Comparison of ENCODE assay signal across 8 cellular contexts in the genomic region with DNA sequence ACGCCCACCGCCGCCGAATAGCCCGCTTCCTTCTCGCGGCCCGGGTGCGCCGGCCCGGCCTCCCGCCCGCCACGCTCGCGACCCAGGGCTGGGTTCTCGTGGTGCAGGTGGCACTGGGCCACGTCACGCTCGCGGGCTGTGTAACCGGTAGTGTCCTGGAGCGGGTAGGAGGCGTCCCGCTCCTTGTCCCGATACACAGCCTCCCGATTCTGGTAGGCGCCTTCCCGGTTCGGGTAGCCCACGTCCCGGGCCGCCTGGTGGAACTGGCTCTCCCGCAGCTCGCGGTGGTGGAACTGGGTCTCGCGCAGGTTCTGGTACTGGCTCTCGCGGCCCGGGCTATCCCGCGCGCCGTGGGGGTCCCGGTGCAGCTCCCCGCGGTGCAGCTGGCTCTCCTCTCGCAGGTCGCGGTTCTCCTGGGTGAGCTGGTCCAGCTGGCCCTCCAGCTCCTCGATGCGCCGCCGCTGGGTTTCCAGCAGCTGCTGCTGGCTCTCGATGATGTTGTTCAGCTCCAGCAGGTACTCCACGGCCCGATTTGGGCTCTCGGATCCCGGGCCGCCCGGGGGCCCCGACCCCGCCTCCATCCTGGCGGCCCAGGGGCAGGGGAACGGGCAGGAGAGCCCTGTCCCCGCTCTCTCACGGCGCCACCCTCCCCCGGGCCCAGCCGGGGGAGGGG. TPM values are rescaled to one million over a fixed set of nuclear protein-coding genes. Genes with fewer than 3 reads are reported as not detected.
DNase-seq lines count a peak whose midpoint lies in the region; ATAC-seq, FAIRE-seq and TF ChIP-seq lines count a peak whose summit lies in the region.

No MANE protein-coding gene starts in this region.

- H3K18ac ChIP-seq in H1 (ENCODE audit: extremely low read depth, low read length) = no peak overlapping the region

- H3K27me3 Mint-ChIP-seq in CD4-positive, alpha-beta T cell = peaks cover 61% of the 10 kb centered on the region
- H3K27me3 Mint-ChIP-seq in naive thymus-derived CD4-positive, alpha-beta T cell = peaks cover 23 to 64% (median 50%) of the 10 kb centered on the region in 5 donors

- CTCF ChIA-PET in CD4-positive, alpha-beta T cell (lab: Charles Lee) = no interaction called here
- CTCF ChIA-PET in H1 (lab: Charles Lee; ENCODE audit: partially characterized antibody) = interaction anchor here (0.7 to 5.1 kb wide), 10 partner anchors 9 to 659 kb away, joined by 3 to 78 read pairs (median 4); a partner anchor contains a TSS
- CTCF ChIA-PET in naive thymus-derived CD4-positive, alpha-beta T cell (lab: Charles Lee) = no interaction called here

- peak; percentile 56 for ATAC-seq in CD4-positive, alpha-beta T cell (ENCODE audit: poor library complexity)
- peak; percentile 49 for ATAC-seq in naive thymus-derived CD4-positive, alpha-beta T cell
- ATAC-seq in HG03175 (IDR thresholded peaks at IDR 0.05; ENCODE audit: unreplicated experiment) = no peak
- no peak for ATAC-seq in HG03097 (IDR thresholded peaks at IDR 0.05; ENCODE audit: low FRiP score, unreplicated experiment)

- no peak overlapping the region for H2BK12ac ChIP-seq in H1 (ENCODE audit: low read depth, low read length)

- H3K4me2 ChIP-seq in H1 (ENCODE audit: insufficient read depth in 1 of 2, low read depth in 2 of 2, low read length in 2 of 2) = peak overlapping the region; percentile 84 to 87

- FAIRE-seq in H1 (lab: Jason Lieb, UNC) = no peak

- 0% methylated on average over 10 of the region's 71 CpGs; no CpG with 5 or more reads in 1 of the 2 experiments for WGBS in H1 (ENCODE audit: extremely low coverage in 1 of 2, insufficient coverage in 1 of 2, insufficient read length in 1 of 2, insufficient replicate concordance in 2 of 2, low coverage in 1 of 2, low lambda C conversion rate in 2 of 2, missing lambda C conversion rate in 1 of 2), 2 experiments

- H3K4me3 ChIP-seq in Peyer's patch (peak overlapping the region; percentile 28 to 63 (median 51)), H1 (ENCODE audit: extremely low read depth in 1 of 4, insufficient read depth in 2 of 4, low read depth in 3 of 4, low read length in 4 of 4) (peak overlapping the region; percentile 37 to 69 (median 54))
- H3K4me3 ChIP-seq in naive thymus-derived CD4-positive, alpha-beta T cell (ENCODE audit: low read length) = peak overlapping the region; percentile 35

- no peak overlapping the region for H3K14ac ChIP-seq in H1 (ENCODE audit: insufficient read length)

- TF ChIP-seq POLR2A in Peyer's patch (IDR thresholded peaks at IDR 0.05) (no peak), H1 (IDR thresholded peaks at IDR 0.05; ENCODE audit: control extremely low read depth in 1 of 2, low read depth in 2 of 2, low read length in 2 of 2) (no peak)

- peaks cover 0 to 8% (median 2%) of the 10 kb centered on the region in 4 donors for H3K4me1 ChIP-seq in Peyer's patch
- H3K4me1 ChIP-seq in H1 (replicated peaks in 1 of 4; ENCODE audit: control insufficient read depth in 3 of 4, insufficient read depth in 4 of 4, low read length in 3 of 4) = peaks cover 4 to 24% (median 10%) of the 10 kb centered on the region in 4 experiments
- no peaks in the 10 kb centered on the region for H3K4me1 ChIP-seq in naive thymus-derived CD4-positive, alpha-beta T cell (ENCODE audit: control insufficient read depth in 2 of 2, insufficient read depth in 2 of 2, low read length in 2 of 2)

- no peak overlapping the region for H2AFZ ChIP-seq in H1 (ENCODE audit: low read length)

- no peaks in the 10 kb centered on the region for H3K9me3 ChIP-seq in CD4-positive, alpha-beta T cell (ENCODE audit: control insufficient read depth, low read length)
- no peaks in the 10 kb centered on the region for H3K9me3 ChIP-seq in Peyer's patch
- H3K9me3 ChIP-seq in H1 (ENCODE audit: insufficient read depth in 2 of 2, low read depth in 1 of 2, low read length in 1 of 2) = no peaks in the 10 kb centered on the region
- H3K9me3 ChIP-seq in naive thymus-derived CD4-positive, alpha-beta T cell (ENCODE audit: control insufficient read depth in 2 of 3, low read length in 3 of 3) = no peaks in the 10 kb centered on the region

- H2AK5ac ChIP-seq in H1 (ENCODE audit: low read depth, low read length) = no peak overlapping the region

- no peak overlapping the region for H4K5ac ChIP-seq in H1 (ENCODE audit: insufficient read length, low read depth, low read length)

- no peak overlapping the region for H4K8ac ChIP-seq in H1 (ENCODE audit: extremely low read depth, insufficient read depth, low read length)

- TF ChIP-seq EP300 in H1 (IDR thresholded peaks at IDR 0.05; ENCODE audit: borderline replicate concordance in 1 of 2, low read depth in 2 of 2, low read length in 2 of 2) = no peak

- peak overlapping the region; percentile 25 for H3K4me3 Mint-ChIP-seq in CD4-positive, alpha-beta T cell
- peak overlapping the region in 5 of 10 donors; percentile 39 to 89 (median 56) for H3K4me3 Mint-ChIP-seq in naive thymus-derived CD4-positive, alpha-beta T cell

- H2BK120ac ChIP-seq in H1 (replicated peaks; ENCODE audit: low read depth, low read length) = no peak overlapping the region

- no peak overlapping the region for H3K56ac ChIP-seq in H1 (replicated peaks; ENCODE audit: insufficient read length, low read depth, low read length)

- TF ChIP-seq CTCF in CD4-positive, alpha-beta T cell (IDR thresholded peaks at IDR 0.05) = no peak
- TF ChIP-seq CTCF in Peyer's patch (IDR thresholded peaks at IDR 0.05) (no peak), H1 (IDR thresholded peaks at IDR 0.05; ENCODE audit: control extremely low read depth in 1 of 3, insufficient read depth in 1 of 3, low read depth in 1 of 3, low read length in 3 of 3) (no peak)

- peaks cover 69% of the 10 kb centered on the region for H3K27me3 ChIP-seq in CD4-positive, alpha-beta T cell (ENCODE audit: control insufficient read depth, insufficient read depth, low read length)
- peaks cover 0 to 4% of the 10 kb centered on the region in 2 donors for H3K27me3 ChIP-seq in Peyer's patch
- H3K27me3 ChIP-seq in H1 (replicated peaks in 1 of 4; ENCODE audit: control insufficient read depth in 3 of 4, extremely low read depth in 1 of 4, insufficient read depth in 3 of 4, low read length in 3 of 4) = peaks cover 1 to 29% (median 16%) of the 10 kb centered on the region in 4 experiments; a peak in 6 of 7 replicates
- H3K27me3 ChIP-seq in naive thymus-derived CD4-positive, alpha-beta T cell (ENCODE audit: control insufficient read depth in 2 of 2, insufficient read depth in 2 of 2, low read length in 2 of 2) = peaks cover 0 to 11% of the 10 kb centered on the region in 2 donors

- no peak overlapping the region for H3K27ac Mint-ChIP-seq in CD4-positive, alpha-beta T cell
- no peak overlapping the region for H3K27ac Mint-ChIP-seq in naive thymus-derived CD4-positive, alpha-beta T cell

- peaks cover 5 to 42% of the 10 kb centered on the region in 2 experiments; a peak in 3 of 4 replicates for H3K79me2 ChIP-seq in H1 (ENCODE audit: control insufficient read depth in 1 of 2, insufficient read depth in 2 of 2, low read length in 2 of 2)

- intact Hi-C loops in CD4-positive, alpha-beta T cell (cut with DNase I, micrococcal nuclease) = no loop called here
- intact Hi-C loops in naive thymus-derived CD4-positive, alpha-beta T cell (cut with micrococcal nuclease) = no loop called here

- H3K79me1 ChIP-seq in H1 (ENCODE audit: low read depth, low read length) = no peaks in the 10 kb centered on the region; the same call in 1 of the 2 replicates

- no peak for TF ChIP-seq RAD21 in H1 (IDR thresholded peaks at IDR 0.05 in 1 of 2, conservative IDR thresholded peaks at IDR 0.05 in 1 of 2; ENCODE audit: low read depth in 2 of 2, low read length in 2 of 2)

- no peaks in the 10 kb centered on the region for H3K36me3 ChIP-seq in Peyer's patch
- H3K36me3 ChIP-seq in H1 (ENCODE audit: control insufficient read depth in 2 of 4, insufficient read depth in 4 of 4, low read length in 3 of 4) = no peaks in the 10 kb centered on the region
- H3K36me3 ChIP-seq in naive thymus-derived CD4-positive, alpha-beta T cell (ENCODE audit: control insufficient read depth in 2 of 3, insufficient read depth in 3 of 3, low read length in 3 of 3) = no peaks in the 10 kb centered on the region

- no peaks in the 10 kb centered on the region for H4K20me1 ChIP-seq in H1 (replicated peaks in 1 of 2; ENCODE audit: control insufficient read depth in 1 of 2, insufficient read depth in 2 of 2, low read length in 2 of 2)

- no peak overlapping the region; the same call in 1 of the 2 replicates for H2BK5ac ChIP-seq in H1 (ENCODE audit: low read depth, low read length)

- no peak overlapping the region for H4K91ac ChIP-seq in H1 (replicated peaks; ENCODE audit: insufficient read length, low read length)

- peak in 3 of 10 experiments; percentile 5 to 22 (median 10) for DNase-seq in CD4-positive, alpha-beta T cell
- DNase-seq in Peyer's patch (no peak), H1 (ENCODE audit: low read depth in 1 of 2, low spot score in 2 of 2) (no peak), cerebellum (ENCODE audit: low spot score) (no peak), midbrain (lab: John Stamatoyannopoulos, UW) (no peak)
- DNase-seq in naive thymus-derived CD4-positive, alpha-beta T cell = peak in 6 of 9 donors; percentile 8 to 23 (median 18)

- POLR2A ChIA-PET in CD4-positive, alpha-beta T cell (lab: Charles Lee) = interaction anchor here (0.8 to 1.2 kb wide), 3 partner anchors 33 to 101 kb away, joined by 3 to 4 read pairs (median 3); a partner anchor contains a TSS
- POLR2A ChIA-PET in H1 (lab: Charles Lee; ENCODE audit: partially characterized antibody) = no interaction called here
- POLR2A ChIA-PET in naive thymus-derived CD4-positive, alpha-beta T cell (lab: Charles Lee) = interaction anchor here (1.4 kb wide), 1 partner anchor 103 kb away, joined by 3 read pairs; no protein-coding TSS in a partner anchor

- no peaks in the 10 kb centered on the region for H3K36me3 Mint-ChIP-seq in CD4-positive, alpha-beta T cell (ENCODE audit: low read depth)
- H3K36me3 Mint-ChIP-seq in naive thymus-derived CD4-positive, alpha-beta T cell = peaks cover 0 to 2% (median 0%) of the 10 kb centered on the region in 5 donors

- H3K23me2 ChIP-seq in H1 (ENCODE audit: low read depth, low read length) = peaks cover 13% of the 10 kb centered on the region; the same call in 1 of the 2 replicates

- no peak overlapping the region for H2BK15ac ChIP-seq in H1 (ENCODE audit: low read length)

- no peak overlapping the region for H3K27ac ChIP-seq in CD4-positive, alpha-beta T cell (ENCODE audit: low read depth, low read length)
- H3K27ac ChIP-seq in Peyer's patch (no peak overlapping the region), H1 (ENCODE audit: low read depth, low read length) (no peak overlapping the region)
- H3K27ac ChIP-seq in naive thymus-derived CD4-positive, alpha-beta T cell (ENCODE audit: low read depth, low read length) = no peak overlapping the region

- no peak overlapping the region for H2BK20ac ChIP-seq in H1 (ENCODE audit: low read length)

- no peak overlapping the region for H3K4ac ChIP-seq in H1 (replicated peaks; ENCODE audit: insufficient read length, low read depth, low read length)

- peaks cover 13% of the 10 kb centered on the region for H3K4me1 Mint-ChIP-seq in CD4-positive, alpha-beta T cell (ENCODE audit: low read depth)
- H3K4me1 Mint-ChIP-seq in naive thymus-derived CD4-positive, alpha-beta T cell = peaks cover 8 to 21% (median 13%) of the 10 kb centered on the region in 7 donors

- peak overlapping the region in 1 of 4 experiments; percentile 30; a peak in 2 of 7 replicates for H3K9ac ChIP-seq in H1 (replicated peaks in 1 of 4; ENCODE audit: extremely low read depth in 1 of 4, low read depth in 3 of 4, low read length in 3 of 4)

- H3K9me3 Mint-ChIP-seq in CD4-positive, alpha-beta T cell = no peaks in the 10 kb centered on the region
- peaks cover 0 to 7% (median 0%) of the 10 kb centered on the region in 11 donors for H3K9me3 Mint-ChIP-seq in naive thymus-derived CD4-positive, alpha-beta T cell

- H3K23ac ChIP-seq in H1 (ENCODE audit: insufficient read length) = no peak overlapping the region

RNA-seq across cellular contexts. Expression of a gene that starts 39.3 kb away (rescaled TPM):
- total RNA-seq in CD4-positive, alpha-beta T cell = 1 to 10 TPM in 1 of 2 experiments, under 1 TPM in 1; 0.85 to 2.2 TPM
- total RNA-seq in Peyer's patch (10 to 100 TPM; 20.6 to 77.9 (median 48.3) TPM), cerebellum (10.9 TPM)
- 48.5 and 54.9 TPM in 2 replicates for total RNA-seq in H1 (2021; fragmentation: NEBNext Ultra II Directional; extraction: Animal tissue kit (Norgen Biotek cat#: 25700))
- polyA plus RNA-seq in H1 (2011; rRNA removed) = 6.1 and 11.6 TPM in 2 replicates
- 5.7 TPM for polyA plus RNA-seq in H1 (2011; cell fraction: cytosol; rRNA removed)
- polyA plus RNA-seq in H1 (2011; cell fraction: nucleus; rRNA removed) = 35.1 TPM
- 15.3 to 18.0 TPM (median 16.2 TPM) in 4 replicates for polyA plus RNA-seq in H1 (2012, experiment 1 of 2)
- polyA plus RNA-seq in H1 (2012, experiment 2 of 2) = 9.0 TPM
- polyA plus RNA-seq in H1 (2013, experiment 1 of 2) = 29.9 TPM
- 31.2 TPM for polyA plus RNA-seq in H1 (2013, experiment 2 of 2)
- polyA minus RNA-seq in H1 (2011; rRNA and poly(A)+ RNA removed) = 8.6 and 14.4 TPM in 2 replicates
- polyA minus RNA-seq in H1 (2011; cell fraction: cytosol; rRNA and poly(A)+ RNA removed) = 8.1 TPM
- polyA minus RNA-seq in H1 (2011; cell fraction: nucleus; rRNA and poly(A)+ RNA removed) = 13.4 TPM
- total RNA-seq in naive thymus-derived CD4-positive, alpha-beta T cell = 1 to 10 TPM in 2 of 5 experiments, under 1 TPM in 3; 0.46 to 9.1 (median 1.00) TPM
- under 1 TPM; 0.20 to 0.24 TPM for polyA plus RNA-seq in naive thymus-derived CD4-positive, alpha-beta T cell

Comparison
In these comparisons a context has a peak if more than half of its experiments do, and no peak if none do; other contexts are left out.
1. ATAC-seq: peak in CD4-positive, alpha-beta T cell (single experiment) and naive thymus-derived CD4-positive, alpha-beta T cell (single experiment); none in HG03175 (single experiment) and HG03097 (single experiment).
2. DNase-seq: peak in naive thymus-derived CD4-positive, alpha-beta T cell (6 of 9); none in Peyer's patch (0 of 3), H1 (0 of 2), cerebellum (single experiment) and midbrain (single experiment).
3. Peak in every context shown above with its lines, with median percentiles within 50 percentile points of each other: H3K4me3 ChIP-seq.